In genomic region chr1:67535474-67535873, GRCh38 we compare ENCODE assay signal across 9 cellular contexts.
DNase-seq lines count a peak whose midpoint lies in the region; ATAC-seq, FAIRE-seq and TF ChIP-seq lines count a peak whose summit lies in the region.
"Had no signal": no experiment of that assay in that cellular context is flagged by ENCODE, and none has a peak within 500 bp of the region (broad histone marks: within the 10 kb centered on the region; RNA-seq: fewer than 3 reads in every experiment).

No MANE protein-coding gene starts in this region.

- no peak for FAIRE-seq in GM19239 (lab: Jason Lieb, UNC)
- no peak for FAIRE-seq in frontal cortex (lab: Jason Lieb, UNC)

- H3K4me1 ChIP-seq in aorta (ENCODE audit: control insufficient read depth in 1 of 2, insufficient read depth in 2 of 2, low read length in 2 of 2): no peaks in the 10 kb centered on the region

- H3K27ac Mint-ChIP-seq in activated T-cell treated with anti-CD3 and anti-CD28 coated beads, Interleukin-2, amount 50 U/mL, for 72 hours: no peak overlapping the region
- H3K27ac Mint-ChIP-seq: T-helper 17 cell had no signal

- no peaks in the 10 kb centered on the region for H3K27me3 Mint-ChIP-seq in activated T-cell treated with anti-CD3 and anti-CD28 coated beads, Interleukin-2, amount 50 U/mL, for 72 hours (ENCODE audit: low read depth)

- H3K9me3 Mint-ChIP-seq in activated T-cell treated with anti-CD3 and anti-CD28 coated beads, Interleukin-2, amount 50 U/mL, for 72 hours: peaks cover 0 to 4% of the 10 kb centered on the region in 2 donors

- H3K36me3 ChIP-seq in aorta (ENCODE audit: control insufficient read depth in 1 of 2, insufficient read depth in 2 of 2, low read length in 1 of 2): no peaks in the 10 kb centered on the region

- WGBS in aorta, 2 donors: 3 to 5% methylated on average over 5 of the region's 5 CpGs

- intact Hi-C loops in aorta (cut with DNase I): loop anchor here (5.0 to 10.0 kb wide), 3 partner anchors 147 to 789 kb away; no protein-coding TSS in a partner anchor

- H3K4me1 Mint-ChIP-seq in activated T-cell treated with anti-CD3 and anti-CD28 coated beads, Interleukin-2, amount 50 U/mL, for 72 hours (ENCODE audit: low read depth): no peaks in the 10 kb centered on the region
- H3K4me1 Mint-ChIP-seq: T-helper 17 cell had no signal

- no peaks in the 10 kb centered on the region for H3K9me3 ChIP-seq in aorta (ENCODE audit: control insufficient read depth, low read length)

- peak in 2 of 3 donors; percentile 61 to 80 for TF ChIP-seq CTCF in omental fat pad (IDR thresholded peaks at IDR 0.05)

- H3K27me3 ChIP-seq in aorta (ENCODE audit: control insufficient read depth in 1 of 2, insufficient read depth in 2 of 2, low read length in 1 of 2): no peaks in the 10 kb centered on the region

- DNase-seq in COLO829 (ENCODE audit: low spot score) (peak; percentile 59), GM19239 (ENCODE audit: insufficient read length, low spot score) (peak; percentile 17), NOMO-1 treated with dmso at 0.1 percent for 144 hours (lab: John Stamatoyannopoulos, UW; ENCODE audit: unreplicated experiment) (peak; percentile 19), frontal cortex (ENCODE audit: low spot score in 2 of 2) (peak; percentile 13 to 36), omental fat pad (ENCODE audit: low spot score) (peak; percentile 74), aorta (peak; percentile 88 to 92)
- DNase-seq in activated T-cell treated with anti-CD3 and anti-CD28 coated beads, Interleukin-2, amount 50 U/mL, for 72 hours: peak; percentile 57 to 74

- peak; percentile 71 for ATAC-seq in HG03439 (IDR thresholded peaks at IDR 0.05; ENCODE audit: unreplicated experiment)
- ATAC-seq in activated T-cell treated with anti-CD3 and anti-CD28 coated beads, Interleukin-2, amount 50 U/mL, for 72 hours (replicated peaks in 1 of 2): peak; percentile 37 to 63
- peak; percentile 87 for ATAC-seq in omental fat pad (ENCODE audit: low FRiP score)
- peak; percentile 90 for ATAC-seq in aorta (ENCODE audit: low FRiP score)
- ATAC-seq: T-helper 17 cell had no signal

- no peaks in the 10 kb centered on the region for H3K36me3 Mint-ChIP-seq in activated T-cell treated with anti-CD3 and anti-CD28 coated beads, Interleukin-2, amount 50 U/mL, for 72 hours (ENCODE audit: insufficient read depth in 2 of 2)

- H3K4me3 Mint-ChIP-seq in activated T-cell treated with anti-CD3 and anti-CD28 coated beads, Interleukin-2, amount 50 U/mL, for 72 hours: no peak overlapping the region
- H3K4me3 Mint-ChIP-seq: T-helper 17 cell had no signal

- H3K27ac ChIP-seq in aorta (ENCODE audit: low read depth in 1 of 2, low read length in 2 of 2): no peak overlapping the region

- no peak overlapping the region for H3K4me3 ChIP-seq in aorta (ENCODE audit: low read length in 2 of 2)

Comparison
In these comparisons a context has a peak if more than half of its experiments do, and no peak if none do; other contexts are left out.
1. DNase-seq: peak in every context shown above with its lines; median percentile 90 in aorta; 74 in omental fat pad; 66 in activated T-cell treated with anti-CD3 and anti-CD28 coated beads, Interleukin-2, amount 50 U/mL, for 72 hours; 59 in COLO829; 24 in frontal cortex; 19 in NOMO-1 treated with dmso at 0.1 percent for 144 hours; 17 in GM19239.